11 cellular contexts compared by ENCODE assay signal in the genomic region with DNA sequence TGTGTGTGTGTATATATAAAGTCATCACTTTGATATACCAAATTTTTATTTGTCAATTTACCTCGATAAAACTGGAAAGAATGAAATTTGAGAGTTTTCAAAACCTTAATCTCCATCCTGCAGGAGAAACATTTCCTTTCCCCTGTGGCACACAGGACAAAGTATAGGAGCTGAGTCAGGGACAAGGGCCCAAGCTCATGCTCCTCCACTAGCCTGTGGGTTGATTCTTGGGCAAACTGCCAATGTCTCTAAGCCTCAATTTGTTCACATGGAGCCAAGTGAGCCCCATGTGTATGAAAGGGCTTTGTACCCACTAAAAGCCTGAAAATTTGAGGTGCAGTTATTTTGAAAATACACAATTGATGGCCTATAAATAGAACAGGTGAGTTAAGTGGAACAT.
DNase-seq lines count a peak whose midpoint lies in the region; FAIRE-seq and TF ChIP-seq lines count a peak whose summit lies in the region.
"Had no signal": no experiment of that assay in that cellular context is flagged by ENCODE, and none has a peak within 500 bp of the region (broad histone marks: within the 10 kb centered on the region; RNA-seq: fewer than 3 reads in every experiment).

No MANE protein-coding gene starts in this region.

- H3K9me3 Mint-ChIP-seq in MCF 10A (ENCODE audit: unreplicated experiment) = no peaks in the 10 kb centered on the region
- H3K9me3 Mint-ChIP-seq in activated T-helper 1 cell treated with anti-CD3 and anti-CD28 coated beads, Interleukin-12 subunit alpha, Interleukin-12 subunit beta, Interleukin-2, Interleukin-4 antibody, amounts not matched to agents 30 ng/mL and 10 ng/mL and 1 ng/mL, durations not matched to agents 14 hours and 24 hours and 36 hours = peaks cover 4% of the 10 kb centered on the region

- no peak overlapping the region for H3K4me2 ChIP-seq in endothelial cell of umbilical vein (ENCODE audit: insufficient read depth, low read length)

- no peaks in the 10 kb centered on the region for H4K20me1 ChIP-seq in endothelial cell of umbilical vein (replicated peaks; ENCODE audit: control insufficient read depth, extremely low read depth, insufficient read depth, low read length)

- no peak overlapping the region for H3K4me3 Mint-ChIP-seq in MCF 10A (ENCODE audit: unreplicated experiment)
- no peak overlapping the region for H3K4me3 Mint-ChIP-seq in activated T-helper 1 cell treated with anti-CD3 and anti-CD28 coated beads, Interleukin-12 subunit alpha, Interleukin-12 subunit beta, Interleukin-2, Interleukin-4 antibody, amounts not matched to agents 30 ng/mL and 10 ng/mL and 1 ng/mL, durations not matched to agents 14 hours and 24 hours and 36 hours
- H3K4me3 Mint-ChIP-seq: B cell had no signal

- H3K36me3 ChIP-seq in breast epithelium (no peaks in the 10 kb centered on the region), endothelial cell of umbilical vein (ENCODE audit: control insufficient read depth in 2 of 2, extremely low read depth in 1 of 2, insufficient read depth in 2 of 2, low read length in 2 of 2) (no peaks in the 10 kb centered on the region)
- H3K36me3 ChIP-seq: vagina had no signal

- H3K27ac ChIP-seq in breast epithelium (no peak overlapping the region), endothelial cell of umbilical vein (ENCODE audit: insufficient read depth, low read depth, low read length) (peak overlapping the region; percentile 76)
- H3K27ac ChIP-seq: vagina had no signal

- BruUV-seq in MCF 10A (replicated peaks; lab: Mats Ljungman, UMichigan) (no TSS peak), endothelial cell of umbilical vein (replicated peaks; lab: Mats Ljungman, UMichigan) (no TSS peak)

- H3K9me1 ChIP-seq in endothelial cell of umbilical vein (replicated peaks; ENCODE audit: control insufficient read depth, extremely low read depth, insufficient read depth, low read length) = no peaks in the 10 kb centered on the region

- H3K79me2 ChIP-seq in endothelial cell of umbilical vein (ENCODE audit: control insufficient read depth, insufficient read depth, low read length) = no peaks in the 10 kb centered on the region

- H3K27me3 Mint-ChIP-seq in MCF 10A (ENCODE audit: insufficient read depth, unreplicated experiment) = no peaks in the 10 kb centered on the region
- peaks cover 8% of the 10 kb centered on the region for H3K27me3 Mint-ChIP-seq in activated T-helper 1 cell treated with anti-CD3 and anti-CD28 coated beads, Interleukin-12 subunit alpha, Interleukin-12 subunit beta, Interleukin-2, Interleukin-4 antibody, amounts not matched to agents 30 ng/mL and 10 ng/mL and 1 ng/mL, durations not matched to agents 14 hours and 24 hours and 36 hours (ENCODE audit: insufficient read depth)
- H3K27me3 Mint-ChIP-seq: B cell had no signal

- intact Hi-C loops in MCF 10A (cut with micrococcal nuclease) = loop anchor here (2.0 kb wide), 2 partner anchors 52 to 60 kb away; a partner anchor contains a TSS
- intact Hi-C loops in breast epithelium (cut with DNase I; ENCODE audit: low total_unique reads) = no loop called here
- intact Hi-C loops in endothelial cell of umbilical vein (cut with micrococcal nuclease) = loop anchor here (1.0 to 10.0 kb wide), 4 partner anchors 9 to 222 kb away; no protein-coding TSS in a partner anchor
- intact Hi-C loops in activated T-helper 1 cell treated with anti-CD3 and anti-CD28 coated beads, Interleukin-12 subunit alpha, Interleukin-12 subunit beta, Interleukin-2, Interleukin-4 antibody, amounts not matched to agents 30 ng/mL and 10 ng/mL and 1 ng/mL, durations not matched to agents 14 hours and 24 hours and 36 hours (cut with micrococcal nuclease) = no loop called here

- H3K4me1 Mint-ChIP-seq in MCF 10A (ENCODE audit: insufficient read depth, unreplicated experiment) = peaks cover 46% of the 10 kb centered on the region
- H3K4me1 Mint-ChIP-seq in activated T-helper 1 cell treated with anti-CD3 and anti-CD28 coated beads, Interleukin-12 subunit alpha, Interleukin-12 subunit beta, Interleukin-2, Interleukin-4 antibody, amounts not matched to agents 30 ng/mL and 10 ng/mL and 1 ng/mL, durations not matched to agents 14 hours and 24 hours and 36 hours (ENCODE audit: low read depth) = peaks cover 52% of the 10 kb centered on the region

- H3K27me3 ChIP-seq in breast epithelium = no peaks in the 10 kb centered on the region
- H3K27me3 ChIP-seq in endothelial cell of umbilical vein (ENCODE audit: control insufficient read depth in 2 of 2, insufficient read depth in 2 of 2, low read length in 2 of 2) = no peaks in the 10 kb centered on the region
- H3K27me3 ChIP-seq: vagina had no signal

- DNase-seq in MCF 10A (ENCODE audit: unreplicated experiment) (peak; percentile 81), breast epithelium (ENCODE audit: low spot score in 2 of 2) (no peak), RPMI7951 (ENCODE audit: low read depth) (peak; percentile 90), endothelial cell of umbilical vein (ENCODE audit: low read depth, low spot score) (peak; percentile 81), urothelium cell line (ENCODE audit: low spot score) (peak; percentile 33), NCI-H146 treated with DMSO at 0.1 percent for 48 hours (lab: John Stamatoyannopoulos, UW; ENCODE audit: unreplicated experiment) (no peak), SIG-M5 (lab: John Stamatoyannopoulos, UW) (no peak)
- no peak for DNase-seq in activated T-helper 1 cell treated with anti-CD3 and anti-CD28 coated beads, Interleukin-12 subunit alpha, Interleukin-12 subunit beta, Interleukin-2, Interleukin-4 antibody, amounts not matched to agents 30 ng/mL and 10 ng/mL and 1 ng/mL, durations not matched to agents 14 hours and 24 hours and 36 hours (ENCODE audit: low spot score)
- DNase-seq: caudate nucleus had no signal

- FAIRE-seq in endothelial cell of umbilical vein (lab: Jason Lieb, UNC) = peak; percentile 73
- FAIRE-seq in urothelium cell line (lab: Jason Lieb, UNC) = no peak

- TF ChIP-seq CTCF in MCF 10A (IDR thresholded peaks at IDR 0.05; ENCODE audit: unreplicated experiment) = no peak
- TF ChIP-seq CTCF in breast epithelium (IDR thresholded peaks at IDR 0.05) = no peak
- no peak for TF ChIP-seq CTCF in endothelial cell of umbilical vein (IDR thresholded peaks at IDR 0.05; ENCODE audit: extremely low read depth in 1 of 2, insufficient read depth in 1 of 2, low read depth in 1 of 2, low read length in 2 of 2)

- no peak overlapping the region for H2AFZ ChIP-seq in endothelial cell of umbilical vein (ENCODE audit: low read depth, low read length)

- no peaks in the 10 kb centered on the region for H3K4me1 ChIP-seq in breast epithelium
- peaks cover 58% of the 10 kb centered on the region for H3K4me1 ChIP-seq in endothelial cell of umbilical vein (ENCODE audit: control insufficient read depth, extremely low read depth, insufficient read depth, low read length)
- H3K4me1 ChIP-seq: vagina had no signal

- H3K36me3 Mint-ChIP-seq in MCF 10A (ENCODE audit: insufficient read depth, unreplicated experiment) = no peaks in the 10 kb centered on the region
- H3K36me3 Mint-ChIP-seq in activated T-helper 1 cell treated with anti-CD3 and anti-CD28 coated beads, Interleukin-12 subunit alpha, Interleukin-12 subunit beta, Interleukin-2, Interleukin-4 antibody, amounts not matched to agents 30 ng/mL and 10 ng/mL and 1 ng/mL, durations not matched to agents 14 hours and 24 hours and 36 hours (ENCODE audit: low read depth) = peaks cover 9% of the 10 kb centered on the region

- CTCF ChIA-PET in MCF 10A (lab: Yijun Ruan, JAX) (interaction anchor here (1.4 to 1.7 kb wide), 2 partner anchors 62 to 389 kb away, joined by 3 read pairs; no protein-coding TSS in a partner anchor), endothelial cell of umbilical vein (lab: Charles Lee) (interaction anchor here (0.7 to 2.4 kb wide), 6 partner anchors 9 to 116 kb away, joined by 3 to 24 read pairs (median 5); a partner anchor contains a TSS)

- H3K27ac Mint-ChIP-seq in MCF 10A (ENCODE audit: low read depth, unreplicated experiment) = no peak overlapping the region
- no peak overlapping the region for H3K27ac Mint-ChIP-seq in activated T-helper 1 cell treated with anti-CD3 and anti-CD28 coated beads, Interleukin-12 subunit alpha, Interleukin-12 subunit beta, Interleukin-2, Interleukin-4 antibody, amounts not matched to agents 30 ng/mL and 10 ng/mL and 1 ng/mL, durations not matched to agents 14 hours and 24 hours and 36 hours

- H3K9me3 ChIP-seq in breast epithelium (peaks cover 0 to 9% of the 10 kb centered on the region in 2 donors), endothelial cell of umbilical vein (replicated peaks; ENCODE audit: control insufficient read depth, insufficient read depth, low read length) (no peaks in the 10 kb centered on the region)
- H3K9me3 ChIP-seq: vagina had no signal

- dilution Hi-C loops in endothelial cell of umbilical vein (cut with MboI; ENCODE audit: extremely low pct_ligation_motif_present, low sequenced_read_pairs) = no loop called here

- H3K4me3 ChIP-seq in breast epithelium = no peak overlapping the region
- no peak overlapping the region for H3K4me3 ChIP-seq in endothelial cell of umbilical vein (replicated peaks in 1 of 3; ENCODE audit: insufficient read depth in 1 of 3, low read depth in 1 of 3, low read length in 3 of 3)
- H3K4me3 ChIP-seq: vagina had no signal

- TF ChIP-seq POLR2A in breast epithelium (IDR thresholded peaks at IDR 0.05) (no peak), endothelial cell of umbilical vein (IDR thresholded peaks at IDR 0.05; ENCODE audit: low read depth, low read length) (no peak)

- POLR2A ChIA-PET in MCF 10A (lab: Yijun Ruan, JAX) = no interaction called here
- POLR2A ChIA-PET in endothelial cell of umbilical vein (lab: Charles Lee) = no interaction called here

- H3K9ac ChIP-seq in endothelial cell of umbilical vein (replicated peaks; ENCODE audit: extremely low read depth, insufficient read depth, low read length) = peak overlapping the region; percentile 51

TF ChIP-seq in endothelial cell of umbilical vein, 7 proteins besides CTCF, POLR2A, EP300 and RAD21:
- TF ChIP-seq, protein P1, sequence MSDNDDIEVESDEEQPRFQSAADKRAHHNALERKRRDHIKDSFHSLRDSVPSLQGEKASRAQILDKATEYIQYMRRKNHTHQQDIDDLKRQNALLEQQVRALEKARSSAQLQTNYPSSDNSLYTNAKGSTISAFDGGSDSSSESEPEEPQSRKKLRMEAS (IDR thresholded peaks at IDR 0.05; ENCODE audit: insufficient read depth, insufficient read length) = no peak
- TF ChIP-seq MYC (IDR thresholded peaks at IDR 0.05; ENCODE audit: low read depth, low read length) = no peak
- TF ChIP-seq GATA2 (IDR thresholded peaks at IDR 0.05; ENCODE audit: insufficient read depth, insufficient read length, low read depth, low read length) = peak; percentile 59
- peak; percentile 46 for TF ChIP-seq FOS (IDR thresholded peaks at IDR 0.05; ENCODE audit: borderline replicate concordance, insufficient read depth, low read length)
- no peak for TF ChIP-seq EZH2 (IDR thresholded peaks at IDR 0.05; ENCODE audit: borderline replicate concordance, low read depth, low read length, severe bottlenecking)
- TF ChIP-seq POLR2AphosphoS5 (IDR thresholded peaks at IDR 0.05; ENCODE audit: insufficient read depth, low read depth, low read length) = no peak
- no peak for TF ChIP-seq JUN (IDR thresholded peaks at IDR 0.05; ENCODE audit: borderline replicate concordance, insufficient read depth, insufficient read length, low read depth)

Comparison
In these comparisons a context has a peak if more than half of its experiments do, and no peak if none do; other contexts are left out.
1. DNase-seq: peak in MCF 10A (single experiment), RPMI7951 (single experiment), endothelial cell of umbilical vein (single experiment) and urothelium cell line (single experiment); none in breast epithelium (0 of 2), NCI-H146 treated with DMSO at 0.1 percent for 48 hours (single experiment), SIG-M5 (single experiment) and activated T-helper 1 cell treated with anti-CD3 and anti-CD28 coated beads, Interleukin-12 subunit alpha, Interleukin-12 subunit beta, Interleukin-2, Interleukin-4 antibody, amounts not matched to agents 30 ng/mL and 10 ng/mL and 1 ng/mL, durations not matched to agents 14 hours and 24 hours and 36 hours (single experiment).
2. intact Hi-C loops: an anchor here in MCF 10A (2.0 kb wide) and endothelial cell of umbilical vein (1.0 to 10.0 kb wide); none called in breast epithelium and activated T-helper 1 cell treated with anti-CD3 and anti-CD28 coated beads, Interleukin-12 subunit alpha, Interleukin-12 subunit beta, Interleukin-2, Interleukin-4 antibody, amounts not matched to agents 30 ng/mL and 10 ng/mL and 1 ng/mL, durations not matched to agents 14 hours and 24 hours and 36 hours.